Comparison of ENCODE assay signal across 8 cellular contexts in the genomic region with DNA sequence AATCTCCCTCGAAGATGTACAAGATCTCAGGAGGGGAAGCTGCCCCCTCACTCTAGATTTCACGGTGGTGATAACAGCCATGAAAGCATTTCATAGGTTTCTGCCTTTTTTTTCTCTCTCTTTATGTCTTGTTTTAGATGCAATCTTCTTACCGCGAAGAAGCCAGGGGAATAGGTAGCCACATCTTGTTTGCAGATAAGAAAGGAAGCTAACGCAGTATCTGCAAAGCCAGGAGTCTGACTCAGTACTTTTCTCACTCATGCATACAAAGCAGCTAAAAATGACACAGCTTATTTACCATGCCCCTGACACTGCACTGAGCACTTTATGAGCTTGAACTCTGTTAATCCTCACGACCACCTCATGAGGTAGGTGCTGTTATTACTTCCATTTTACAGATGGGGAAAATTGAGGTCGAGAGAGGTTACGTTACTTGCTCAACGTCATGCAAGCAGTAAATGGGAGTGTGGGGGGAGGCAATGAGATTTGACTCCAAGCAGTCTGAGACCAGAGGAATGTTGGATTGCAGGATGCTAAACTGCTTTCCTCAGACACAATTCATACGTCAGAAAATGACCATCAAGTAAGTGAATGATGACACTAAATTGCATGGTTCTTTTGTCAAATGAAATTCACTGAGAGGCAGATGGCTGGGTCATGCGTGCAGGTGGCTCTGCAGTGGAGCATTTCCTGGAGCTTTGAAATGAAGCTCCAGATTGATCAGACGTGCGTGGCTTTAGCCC. TPM values are rescaled to one million over a fixed set of nuclear protein-coding genes. Genes with fewer than 3 reads are reported as not detected.
DNase-seq lines count a peak whose midpoint lies in the region; ATAC-seq and TF ChIP-seq lines count a peak whose summit lies in the region.

No MANE protein-coding gene starts in this region.

- no peaks in the 10 kb centered on the region for H3K9me3 ChIP-seq in CD4-positive, alpha-beta memory T cell (ENCODE audit: control insufficient read depth in 1 of 2, low read length in 2 of 2)
- H3K9me3 ChIP-seq in HUES64 (ENCODE audit: insufficient read depth, low read depth, low read length): no peaks in the 10 kb centered on the region
- no peaks in the 10 kb centered on the region for H3K9me3 ChIP-seq in left lung
- no peaks in the 10 kb centered on the region for H3K9me3 ChIP-seq in thyroid gland

- H3K27me3 ChIP-seq in CD4-positive, alpha-beta memory T cell (ENCODE audit: insufficient read depth, low read length): no peaks in the 10 kb centered on the region
- H3K27me3 ChIP-seq in HUES64 (ENCODE audit: insufficient read depth, low read length) (peaks cover 13% of the 10 kb centered on the region), left lung (no peaks in the 10 kb centered on the region), thyroid gland (no peaks in the 10 kb centered on the region)

- H3K36me3 Mint-ChIP-seq in CD4-positive, alpha-beta memory T cell: peaks cover 0 to 21% of the 10 kb centered on the region in 2 donors
- H3K36me3 Mint-ChIP-seq in activated naive CD8-positive, alpha-beta T cell: no peaks in the 10 kb centered on the region

- intact Hi-C loops in CD4-positive, alpha-beta memory T cell (cut with micrococcal nuclease): loop anchor here (2.0 to 10.0 kb wide), 2 partner anchors 88 to 598 kb away; a partner anchor contains a TSS
- intact Hi-C loops in left lung (cut with DNase I) (no loop called here), thyroid gland (cut with DNase I) (no loop called here)

- H3K4me1 ChIP-seq in CD4-positive, alpha-beta memory T cell (ENCODE audit: insufficient read depth, low read length): peaks cover 46% of the 10 kb centered on the region
- peaks cover 32% of the 10 kb centered on the region for H3K4me1 ChIP-seq in HUES64 (ENCODE audit: insufficient read depth, low read length)
- H3K4me1 ChIP-seq in left lung: peaks cover 16 to 69% of the 10 kb centered on the region in 2 donors
- H3K4me1 ChIP-seq in thyroid gland: peaks cover 38 to 51% of the 10 kb centered on the region in 2 donors

- TF ChIP-seq CTCF in left lung (IDR thresholded peaks at IDR 0.05): no peak
- TF ChIP-seq CTCF in thyroid gland (IDR thresholded peaks at IDR 0.05): no peak
- TF ChIP-seq CTCF in GM10266 (IDR thresholded peaks at IDR 0.05; ENCODE audit: control insufficient read depth, insufficient read depth, low read depth, missing control alignments): no peak

- peak; percentile 55 to 73 (median 61) for DNase-seq in CD4-positive, alpha-beta memory T cell
- DNase-seq in left lung (no peak), thyroid gland (peak in 1 of 2 donors; percentile 20), GM10266 (ENCODE audit: extremely low spot score) (no peak), NCI-H82 (lab: John Stamatoyannopoulos, UW) (no peak)

- H3K27ac Mint-ChIP-seq in CD4-positive, alpha-beta memory T cell: peak overlapping the region; percentile 69 to 92 (median 78)
- peak overlapping the region; percentile 61 for H3K27ac Mint-ChIP-seq in activated naive CD8-positive, alpha-beta T cell

- H3K27ac ChIP-seq in CD4-positive, alpha-beta memory T cell (ENCODE audit: low read depth, low read length): peak overlapping the region; percentile 16
- peak overlapping the region; percentile 15; the same call in 1 of the 2 replicates for H3K27ac ChIP-seq in HUES64 (ENCODE audit: low read depth, low read length)
- H3K27ac ChIP-seq in left lung: peak overlapping the region; percentile 100
- H3K27ac ChIP-seq in thyroid gland: peak overlapping the region; percentile 21 to 100 (median 98)

- ATAC-seq in left lung: no peak
- no peak for ATAC-seq in HG03432 (IDR thresholded peaks at IDR 0.05; ENCODE audit: unreplicated experiment)

- TF ChIP-seq POLR2A in thyroid gland (IDR thresholded peaks at IDR 0.05): no peak

- CTCF ChIA-PET in CD4-positive, alpha-beta memory T cell (lab: Charles Lee; ENCODE audit: partially characterized antibody): interaction anchor here (0.6 to 2.0 kb wide), 10 partner anchors 13 to 144 kb away, joined by 3 to 17 read pairs (median 4); no protein-coding TSS in a partner anchor

- H3K27me3 Mint-ChIP-seq in CD4-positive, alpha-beta memory T cell: no peaks in the 10 kb centered on the region
- H3K27me3 Mint-ChIP-seq in activated naive CD8-positive, alpha-beta T cell: no peaks in the 10 kb centered on the region

- peaks cover 38 to 58% (median 50%) of the 10 kb centered on the region in 4 donors for H3K4me1 Mint-ChIP-seq in CD4-positive, alpha-beta memory T cell
- H3K4me1 Mint-ChIP-seq in activated naive CD8-positive, alpha-beta T cell (ENCODE audit: low read depth): peaks cover 44% of the 10 kb centered on the region

- H3K9me3 Mint-ChIP-seq in CD4-positive, alpha-beta memory T cell: no peaks in the 10 kb centered on the region
- no peaks in the 10 kb centered on the region for H3K9me3 Mint-ChIP-seq in activated naive CD8-positive, alpha-beta T cell (ENCODE audit: low read depth)

- 51% methylated on average over 13 of the region's 13 CpGs for WGBS in HUES64
- whole genome bisulfite sequencing in thyroid gland, 2 donors: 24 to 27% methylated on average over 13 of the region's 13 CpGs

- peak overlapping the region; percentile 77 to 89 (median 82) for H3K4me3 Mint-ChIP-seq in CD4-positive, alpha-beta memory T cell
- H3K4me3 Mint-ChIP-seq in activated naive CD8-positive, alpha-beta T cell: peak overlapping the region; percentile 66

- POLR2A ChIA-PET in CD4-positive, alpha-beta memory T cell (lab: Charles Lee; ENCODE audit: partially characterized antibody): interaction anchor here (0.7 to 3.8 kb wide), 13 partner anchors 9 to 92 kb away, joined by 3 to 39 read pairs (median 5); no protein-coding TSS in a partner anchor

- peak overlapping the region; percentile 9 to 31 for H3K4me3 ChIP-seq in CD4-positive, alpha-beta memory T cell (ENCODE audit: low read length in 2 of 2)
- H3K4me3 ChIP-seq in HUES64 (ENCODE audit: low read length) (no peak overlapping the region), left lung (peak overlapping the region; percentile 2 to 96), thyroid gland (replicated peaks in 1 of 3) (peak overlapping the region in 1 of 3 donors; percentile 91)

- peaks cover 7% of the 10 kb centered on the region for H3K36me3 ChIP-seq in CD4-positive, alpha-beta memory T cell (ENCODE audit: insufficient read depth, low read length)
- H3K36me3 ChIP-seq in HUES64 (ENCODE audit: insufficient read depth, low read length) (peaks cover 14% of the 10 kb centered on the region), left lung (peaks cover 0 to 54% of the 10 kb centered on the region in 2 donors), thyroid gland (peaks cover 3 to 8% of the 10 kb centered on the region in 2 donors)

- no peak overlapping the region for H3K9ac ChIP-seq in HUES64 (ENCODE audit: low read depth, low read length)

RNA-seq across cellular contexts. Expression of a gene that starts 3.2 kb away (rescaled TPM):
- 1 to 10 TPM; 5.5 to 6.5 TPM for total RNA-seq in CD4-positive, alpha-beta memory T cell
- 1 to 10 TPM; 2.7 to 5.9 TPM for polyA plus RNA-seq in CD4-positive, alpha-beta memory T cell
- polyA plus RNA-seq in HUES64 (2013, experiment 1 of 2): 3.5 TPM
- polyA plus RNA-seq in HUES64 (2013, experiment 2 of 2): 4.2 TPM
- total RNA-seq in left lung: 10 to 100 TPM; 25.2 to 57.3 TPM
- 10 to 100 TPM in 3 of 4 donors, 1 to 10 TPM in 1; 9.7 to 37.9 (median 22.7) TPM for total RNA-seq in thyroid gland

Comparison
In these comparisons a context has a peak if more than half of its experiments do, and no peak if none do; other contexts are left out.
1. DNase-seq: peak in CD4-positive, alpha-beta memory T cell (5 of 5); none in left lung (0 of 2), GM10266 (single experiment) and NCI-H82 (single experiment).
2. H3K27ac ChIP-seq: peak in every context shown above with its lines; median percentile 100 in left lung; 98 in thyroid gland; 16 in CD4-positive, alpha-beta memory T cell; 15 in HUES64.